ENCODE assay signal across 26 cellular contexts in genomic region chr6:56695702-56696101, GRCh38. TPM values are rescaled to one million over a fixed set of nuclear protein-coding genes. Genes with fewer than 3 reads are reported as not detected.
A peak's percentile ranks its signal among the peaks of the same experiment; 100 is the strongest.
DNase-seq lines count a peak whose midpoint lies in the region; ATAC-seq, FAIRE-seq and TF ChIP-seq lines count a peak whose summit lies in the region.
"Had no signal": no experiment of that assay in that cellular context is flagged by ENCODE, and none has a peak within 500 bp of the region (broad histone marks: within the 10 kb centered on the region; RNA-seq: fewer than 3 reads in every experiment).

No MANE protein-coding gene starts in this region.

- H3K27me3 Mint-ChIP-seq in Calu3 (ENCODE audit: unreplicated experiment): no peaks in the 10 kb centered on the region
- H3K27me3 Mint-ChIP-seq: activated T-cell treated with anti-CD3 and anti-CD28 coated beads, Interleukin-2, amount 50 U/mL, for 24 hours; effector memory CD8-positive, alpha-beta T cell; IgD-negative memory B cell had no signal

- no peak for TF ChIP-seq CTCF in Calu3 (IDR thresholded peaks at IDR 0.05; ENCODE audit: unreplicated experiment)
- TF ChIP-seq CTCF in PC-3 (conservative IDR thresholded peaks at IDR 0.05; ENCODE audit: low read depth, low read length): no peak
- TF ChIP-seq CTCF in osteoblast (IDR thresholded peaks at IDR 0.05; ENCODE audit: extremely low read depth, low read depth, low read length): no peak

- DNase-seq in Calu3 (no peak), PC-3 (peak; percentile 60), osteoblast (ENCODE audit: insufficient read length, low spot score, missing footprints) (no peak), DMS79 (lab: John Stamatoyannopoulos, UW) (no peak), SIG-M5 (lab: John Stamatoyannopoulos, UW) (no peak), putamen (ENCODE audit: low spot score) (no peak)
- DNase-seq: activated CD4-positive, alpha-beta T cell treated with anti-CD3 and anti-CD28 coated beads for 4 hours; activated T-cell treated with anti-CD3 and anti-CD28 coated beads, Interleukin-2, amount 50 U/mL, for 24 hours; amniotic stem cell; BE2C; colonic mucosa; DND-41; effector memory CD8-positive, alpha-beta T cell; NCI-H1417 treated with DMSO at 0.1 percent for 48 hours; NCI-H2107; NK-92 treated with Interleukin-12 subunit alpha and Interleukin-12 subunit beta, amount 100 ng/mL, for 24 hours; stimulated activated CD4-positive, alpha-beta T cell treated with anti-CD3 and anti-CD28 coated beads, Interleukin-2, amount 100 ng/mL, for 24 hours; upper lobe of left lung had no signal

- H3K4me3 ChIP-seq in PC-3 (ENCODE audit: low read length) (no peak overlapping the region), osteoblast (ENCODE audit: insufficient read depth, low read length) (no peak overlapping the region)
- H3K4me3 ChIP-seq: colonic mucosa, esophagus muscularis mucosa, prostate gland, SK-N-MC, smooth muscle cell, upper lobe of left lung had no signal

- H3K27ac ChIP-seq in PC-3 (ENCODE audit: low read length) (peak overlapping the region; percentile 74), osteoblast (ENCODE audit: low read depth, low read length) (peak overlapping the region; percentile 38)
- H3K27ac ChIP-seq: colonic mucosa, esophagus muscularis mucosa, prostate gland, SK-N-MC, upper lobe of left lung had no signal

- H3K9ac ChIP-seq in PC-3 (ENCODE audit: low read length): 0 out of 2 replicates have a peak overlapping the region, but pooled peaks have one; percentile 35

- BruUV-seq in Calu3 (replicated peaks; lab: Mats Ljungman, UMichigan): no TSS peak
- no TSS peak for BruUV-seq in PC-3 (replicated peaks; lab: Mats Ljungman, UMichigan)

- intact Hi-C loops in Calu3 (cut with micrococcal nuclease; ENCODE audit: unreplicated experiment): no loop called here
- intact Hi-C loops in PC-3 (cut with micrococcal nuclease): loop anchor here (1.0 to 5.0 kb wide), 3 partner anchors 11 to 338 kb away; no protein-coding TSS in a partner anchor

- FAIRE-seq in colon (lab: Jason Lieb, UNC): peak; percentile 70
- FAIRE-seq: bronchial epithelial cell had no signal

- no peaks in the 10 kb centered on the region for H3K9me3 ChIP-seq in PC-3 (ENCODE audit: low read length)
- no peaks in the 10 kb centered on the region for H3K9me3 ChIP-seq in osteoblast (ENCODE audit: low read depth, low read length)
- H3K9me3 ChIP-seq: BE2C, colonic mucosa, esophagus muscularis mucosa, prostate gland, upper lobe of left lung had no signal

- H3K27me3 ChIP-seq in PC-3 (ENCODE audit: low read length): no peaks in the 10 kb centered on the region
- no peaks in the 10 kb centered on the region for H3K27me3 ChIP-seq in osteoblast (ENCODE audit: insufficient read depth, low read length)
- H3K27me3 ChIP-seq: BE2C, colonic mucosa, esophagus muscularis mucosa, upper lobe of left lung had no signal

- peak; percentile 44 for ATAC-seq in PC-3
- ATAC-seq in HG03342 (IDR thresholded peaks at IDR 0.05; ENCODE audit: unreplicated experiment): no peak
- ATAC-seq: effector memory CD8-positive, alpha-beta T cell had no signal

- H3K9me3 Mint-ChIP-seq in Calu3 (ENCODE audit: low read depth, unreplicated experiment): peaks cover 5% of the 10 kb centered on the region
- H3K9me3 Mint-ChIP-seq: activated T-cell treated with anti-CD3 and anti-CD28 coated beads, Interleukin-2, amount 50 U/mL, for 24 hours; IgD-negative memory B cell had no signal

- H3K79me2 ChIP-seq in PC-3 (ENCODE audit: low read length) (no peaks in the 10 kb centered on the region), osteoblast (ENCODE audit: insufficient read depth, low read length) (peaks cover 61% of the 10 kb centered on the region)

- H3K27ac Mint-ChIP-seq in Calu3 (ENCODE audit: unreplicated experiment): peak overlapping the region; percentile 90
- H3K27ac Mint-ChIP-seq: activated T-cell treated with anti-CD3 and anti-CD28 coated beads, Interleukin-2, amount 50 U/mL, for 24 hours; effector memory CD8-positive, alpha-beta T cell had no signal

- H3K4me2 ChIP-seq in PC-3 (ENCODE audit: low read length): peak overlapping the region; percentile 7; the same call in 1 of the 2 replicates
- no peak overlapping the region for H3K4me2 ChIP-seq in osteoblast (ENCODE audit: insufficient read depth, low read length)
- H3K4me2 ChIP-seq: smooth muscle cell had no signal

- no peaks in the 10 kb centered on the region for H4K20me1 ChIP-seq in PC-3 (ENCODE audit: low read length)
- no peaks in the 10 kb centered on the region for H4K20me1 ChIP-seq in osteoblast (ENCODE audit: insufficient read depth, low read length)

- no peaks in the 10 kb centered on the region for H3K9me2 ChIP-seq in PC-3 (replicated peaks; ENCODE audit: low read length)

- CTCF ChIA-PET in Calu3 (lab: Charles Lee) (no interaction called here), PC-3 (lab: Charles Lee) (no interaction called here)

- H3K36me3 ChIP-seq in PC-3 (ENCODE audit: low read depth, low read length) (no peaks in the 10 kb centered on the region), osteoblast (ENCODE audit: insufficient read depth, low read length) (peaks cover 7% of the 10 kb centered on the region)
- H3K36me3 ChIP-seq: BE2C, colonic mucosa, esophagus muscularis mucosa, prostate gland, upper lobe of left lung had no signal

- H2AFZ ChIP-seq in PC-3 (ENCODE audit: low read length): no peak overlapping the region
- H2AFZ ChIP-seq in osteoblast (ENCODE audit: low read length): no peak overlapping the region

- H3K4me3 Mint-ChIP-seq in Calu3 (ENCODE audit: low read depth, unreplicated experiment): no peak overlapping the region
- H3K4me3 Mint-ChIP-seq: activated T-cell treated with anti-CD3 and anti-CD28 coated beads, Interleukin-2, amount 50 U/mL, for 24 hours; effector memory CD8-positive, alpha-beta T cell; IgD-negative memory B cell had no signal

- POLR2A ChIA-PET in PC-3 (lab: Charles Lee; ENCODE audit: unreplicated experiment): no interaction called here

- no peaks in the 10 kb centered on the region for H3F3A ChIP-seq in PC-3 (ENCODE audit: low read length, unreplicated experiment)

- peaks cover 49% of the 10 kb centered on the region for H3K4me1 ChIP-seq in PC-3 (ENCODE audit: insufficient read depth, low read length)
- H3K4me1 ChIP-seq in osteoblast (ENCODE audit: insufficient read depth, low read length): peaks cover 59% of the 10 kb centered on the region
- H3K4me1 ChIP-seq: BE2C, colonic mucosa, prostate gland had no signal

- peaks cover 44% of the 10 kb centered on the region for H3K4me1 Mint-ChIP-seq in Calu3 (ENCODE audit: low read depth, unreplicated experiment)
- H3K4me1 Mint-ChIP-seq: IgD-negative memory B cell had no signal

- H3K36me3 Mint-ChIP-seq in Calu3 (ENCODE audit: insufficient read depth, unreplicated experiment): peaks cover 43% of the 10 kb centered on the region
- H3K36me3 Mint-ChIP-seq: IgD-negative memory B cell had no signal

RNA-seq across cellular contexts. Expression of gene DST, which starts 53.0 kb away (rescaled TPM):
- 177 and 212 TPM in 2 replicates for total RNA-seq in Calu3 (2022)
- 81.5 and 90.8 TPM in 2 replicates for total RNA-seq in PC-3 (2014; rRNA removed)
- total RNA-seq in osteoblast: 486 and 573 TPM in 2 replicates
